Comparison of ENCODE assay signal across 12 cellular contexts in the genomic region with DNA sequence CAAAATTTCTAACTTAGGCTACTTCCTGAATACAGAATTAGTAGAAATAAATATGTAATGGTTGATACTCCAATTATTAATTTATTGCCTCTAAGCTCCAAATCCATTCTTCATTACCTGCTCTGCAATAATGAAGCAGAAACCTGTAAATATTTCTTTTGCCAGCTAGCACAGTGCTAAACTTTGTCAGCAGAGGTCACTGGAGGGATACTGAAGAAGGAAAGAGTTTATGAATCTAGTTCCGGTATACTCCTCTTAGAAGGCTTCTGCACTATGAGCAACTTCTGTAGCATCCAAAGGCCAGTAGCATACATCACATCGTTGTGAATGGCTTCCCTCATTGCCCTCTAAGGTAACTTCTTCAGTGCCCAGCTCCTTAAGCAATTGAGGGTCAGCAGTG.
DNase-seq lines count a peak whose midpoint lies in the region; ATAC-seq, FAIRE-seq and TF ChIP-seq lines count a peak whose summit lies in the region.
"Had no signal": no experiment of that assay in that cellular context is flagged by ENCODE, and none has a peak within 500 bp of the region (broad histone marks: within the 10 kb centered on the region; RNA-seq: fewer than 3 reads in every experiment).

No MANE protein-coding gene starts in this region.

- H3K79me2 ChIP-seq in DOHH2 (ENCODE audit: control insufficient read depth, low read length) (no peaks in the 10 kb centered on the region), SK-N-SH (ENCODE audit: insufficient read depth) (no peaks in the 10 kb centered on the region), HepG2 (ENCODE audit: insufficient read depth, low read length) (no peaks in the 10 kb centered on the region)

- in situ Hi-C loops in HepG2 (cut with HindIII; ENCODE audit: extremely low pct_ligation_motif_present, low pct_unique_long_range_greater_than_20kb): no loop called here

- POLR2A ChIA-PET in SK-N-SH (lab: Yijun Ruan, JAX) (no interaction called here), HepG2 (lab: Yijun Ruan, JAX) (no interaction called here)

- no peak for FAIRE-seq in HepG2 (lab: Jason Lieb, UNC)
- FAIRE-seq: G401.6 had no signal

- no peaks in the 10 kb centered on the region for H3K36me3 ChIP-seq in DOHH2 (ENCODE audit: control insufficient read depth, low read length)
- H3K36me3 ChIP-seq in SK-N-SH (replicated peaks in 1 of 2; ENCODE audit: control insufficient read depth in 1 of 2, insufficient read depth in 2 of 2, low read length in 1 of 2): no peaks in the 10 kb centered on the region
- H3K36me3 ChIP-seq in HepG2 (replicated peaks in 1 of 2; ENCODE audit: control insufficient read depth in 1 of 2, insufficient read depth in 2 of 2, low read length in 2 of 2): no peaks in the 10 kb centered on the region
- H3K36me3 ChIP-seq: upper lobe of right lung had no signal

- TF ChIP-seq CTCF in DOHH2 (IDR thresholded peaks at IDR 0.05; ENCODE audit: low read depth, low read length, poor library complexity, severe bottlenecking) (peak; percentile 26), SK-N-SH (IDR thresholded peaks at IDR 0.05) (peak; percentile 59), HepG2 (CRISPR knock-in tag; IDR thresholded peaks at IDR 0.05) (0 out of 2 replicates have a peak, but pooled peaks have one; percentile 21)

- DNase-seq in HT-29 (ENCODE audit: low spot score) (peak; percentile 47), SK-N-SH (no peak), HepG2 (ENCODE audit: low spot score) (no peak), T-helper 1 cell (no peak), GOT3 (lab: John Stamatoyannopoulos, UW) (no peak)
- DNase-seq: effector memory CD4-positive, alpha-beta T cell; right cardiac atrium; upper lobe of right lung had no signal

- ATAC-seq in HepG2 (peak; percentile 63; the same call in 2 of the 3 replicates), HG03520 (IDR thresholded peaks at IDR 0.05; ENCODE audit: unreplicated experiment) (no peak)
- ATAC-seq in activated CD4-positive, CD25-positive, alpha-beta regulatory T cell treated with anti-CD3 and anti-CD28 coated beads, Interleukin-2, amount 50 U/mL, for 24 hours: no peak
- ATAC-seq: right cardiac atrium, upper lobe of right lung had no signal

- WGBS in SK-N-SH (ENCODE audit: low lambda C conversion rate): 50% methylated on average over 2 of the region's 2 CpGs
- 0% methylated on average over 2 of the region's 2 CpGs for WGBS in HepG2 (ENCODE audit: low lambda C conversion rate)

- no TSS peak for BruUV-seq in HepG2 (replicated peaks; lab: Mats Ljungman, UMichigan)

- H4K20me1 ChIP-seq in DOHH2 (ENCODE audit: control insufficient read depth, insufficient read depth, low read depth, low read length): no peaks in the 10 kb centered on the region
- H4K20me1 ChIP-seq in SK-N-SH (ENCODE audit: insufficient read depth): no peaks in the 10 kb centered on the region
- no peaks in the 10 kb centered on the region for H4K20me1 ChIP-seq in HepG2 (ENCODE audit: insufficient read depth, low read length)

- TF ChIP-seq EP300 in SK-N-SH (IDR thresholded peaks at IDR 0.05; ENCODE audit: borderline replicate concordance in 1 of 2, low read depth in 1 of 2, low read length in 1 of 2): no peak
- no peak for TF ChIP-seq EP300 in HepG2 (IDR thresholded peaks at IDR 0.05; ENCODE audit: low read depth in 2 of 2, low read length in 2 of 2)
- TF ChIP-seq EP300 in HepG2 (CRISPR knock-in tag; IDR thresholded peaks at IDR 0.05; ENCODE audit: borderline replicate concordance): no peak

- H3K4me1 ChIP-seq in DOHH2 (ENCODE audit: control insufficient read depth, low read length): no peaks in the 10 kb centered on the region
- no peaks in the 10 kb centered on the region for H3K4me1 ChIP-seq in SK-N-SH (ENCODE audit: control insufficient read depth in 1 of 2, insufficient read depth in 2 of 2, low read depth in 1 of 2, low read length in 1 of 2)
- no peaks in the 10 kb centered on the region for H3K4me1 ChIP-seq in HepG2 (ENCODE audit: insufficient read depth, low read length)
- H3K4me1 ChIP-seq: upper lobe of right lung had no signal

- H3K27ac ChIP-seq in DOHH2 (ENCODE audit: low read depth, low read length) (no peak overlapping the region), SK-N-SH (ENCODE audit: low read depth in 2 of 2, low read length in 1 of 2) (no peak overlapping the region), HepG2 (ENCODE audit: extremely low read length, insufficient read depth, low read length) (no peak overlapping the region)
- H3K27ac ChIP-seq: upper lobe of right lung had no signal

- no peak overlapping the region for H3K9ac ChIP-seq in SK-N-SH
- no peak overlapping the region for H3K9ac ChIP-seq in HepG2 (ENCODE audit: insufficient read depth, low read depth, low read length)

- intact Hi-C loops in HepG2 (cut with micrococcal nuclease; ENCODE audit: unreplicated experiment): loop anchor here (5.0 kb wide), 1 partner anchor 149 kb away; no protein-coding TSS in a partner anchor

- CTCF ChIA-PET in SK-N-SH (lab: Yijun Ruan, JAX) (interaction anchor here (0.9 to 2.9 kb wide), 6 partner anchors 77 to 282 kb away, joined by 3 to 23 read pairs (median 4); no protein-coding TSS in a partner anchor), HepG2 (lab: Yijun Ruan, JAX; ENCODE audit: low intra/inter-chr PET ratio, low total read pairs) (no interaction called here)

- no peaks in the 10 kb centered on the region for H3K9me2 ChIP-seq in DOHH2 (replicated peaks; ENCODE audit: control insufficient read depth, low read length)
- H3K9me2 ChIP-seq in SK-N-SH: no peaks in the 10 kb centered on the region

- H3K9me3 ChIP-seq in DOHH2 (ENCODE audit: control insufficient read depth, insufficient read depth, low read length): no peaks in the 10 kb centered on the region
- peaks cover 3% of the 10 kb centered on the region; the same call in 1 of the 2 replicates for H3K9me3 ChIP-seq in SK-N-SH
- H3K9me3 ChIP-seq in HepG2 (ENCODE audit: low read length): no peaks in the 10 kb centered on the region; the same call in 1 of the 2 replicates
- H3K9me3 ChIP-seq: upper lobe of right lung had no signal

- H3K4me2 ChIP-seq in DOHH2 (ENCODE audit: low read length) (no peak overlapping the region), SK-N-SH (no peak overlapping the region), HepG2 (ENCODE audit: low read depth, low read length) (no peak overlapping the region)

- no peak for TF ChIP-seq POLR2A in HepG2 (IDR thresholded peaks at IDR 0.05; ENCODE audit: insufficient read depth in 1 of 2, low read depth in 2 of 2, low read length in 2 of 2)

- no peaks in the 10 kb centered on the region for H3F3A ChIP-seq in DOHH2 (ENCODE audit: control insufficient read depth, insufficient read depth)
- H3F3A ChIP-seq in SK-N-SH (replicated peaks; ENCODE audit: insufficient read depth): no peaks in the 10 kb centered on the region

- TF ChIP-seq RAD21 in SK-N-SH (IDR thresholded peaks at IDR 0.05; ENCODE audit: low read length) (peak; percentile 64), HepG2 (CRISPR knock-in tag; IDR thresholded peaks at IDR 0.05) (no peak)

- H3K27me3 ChIP-seq in DOHH2 (ENCODE audit: control insufficient read depth, low read length) (no peaks in the 10 kb centered on the region), SK-N-SH (ENCODE audit: insufficient read depth) (no peaks in the 10 kb centered on the region), HepG2 (ENCODE audit: control insufficient read depth in 1 of 2, insufficient read depth in 2 of 2, low read length in 2 of 2) (no peaks in the 10 kb centered on the region)
- H3K27me3 ChIP-seq: upper lobe of right lung had no signal

- H3K4me3 ChIP-seq in DOHH2 (ENCODE audit: low read length) (no peak overlapping the region), SK-N-SH (ENCODE audit: low read depth in 2 of 2, low read length in 1 of 2) (no peak overlapping the region), HepG2 (replicated peaks in 1 of 3; ENCODE audit: insufficient read depth in 1 of 3, low read depth in 2 of 3, low read length in 3 of 3) (no peak overlapping the region)
- H3K4me3 ChIP-seq: upper lobe of right lung had no signal

- H2AFZ ChIP-seq in SK-N-SH (ENCODE audit: low read depth) (no peak overlapping the region), HepG2 (ENCODE audit: low read length) (no peak overlapping the region)

TF ChIP-seq in SK-N-SH, 30 proteins besides CTCF, POLR2A, EP300 and RAD21:
- TF ChIP-seq POLR2AphosphoS5 (IDR thresholded peaks at IDR 0.05; ENCODE audit: low read depth, low read length) (no peak), SMC3 (IDR thresholded peaks at IDR 0.05; ENCODE audit: low read depth, low read length) (peak; percentile 42)

TF ChIP-seq in HepG2, 621 proteins besides CTCF, POLR2A, EP300 and RAD21:
- TF ChIP-seq, protein P1, sequence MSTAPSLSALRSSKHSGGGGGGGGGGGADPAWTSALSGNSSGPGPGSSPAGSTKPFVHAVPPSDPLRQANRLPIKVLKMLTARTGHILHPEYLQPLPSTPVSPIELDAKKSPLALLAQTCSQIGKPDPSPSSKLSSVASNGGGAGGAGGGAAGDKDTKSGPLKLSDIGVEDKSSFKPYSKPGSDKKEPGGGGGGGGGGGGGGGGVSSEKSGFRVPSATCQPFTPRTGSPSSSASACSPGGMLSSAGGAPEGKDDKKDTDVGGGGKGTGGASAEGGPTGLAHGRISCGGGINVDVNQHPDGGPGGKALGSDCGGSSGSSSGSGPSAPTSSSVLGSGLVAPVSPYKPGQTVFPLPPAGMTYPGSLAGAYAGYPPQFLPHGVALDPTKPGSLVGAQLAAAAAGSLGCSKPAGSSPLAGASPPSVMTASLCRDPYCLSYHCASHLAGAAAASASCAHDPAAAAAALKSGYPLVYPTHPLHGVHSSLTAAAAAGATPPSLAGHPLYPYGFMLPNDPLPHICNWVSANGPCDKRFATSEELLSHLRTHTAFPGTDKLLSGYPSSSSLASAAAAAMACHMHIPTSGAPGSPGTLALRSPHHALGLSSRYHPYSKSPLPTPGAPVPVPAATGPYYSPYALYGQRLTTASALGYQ (CRISPR knock-in tag; IDR thresholded peaks at IDR 0.05): no peak
- TF ChIP-seq STAG1 (CRISPR knock-in tag; IDR thresholded peaks at IDR 0.05): peak; percentile 36
TF ChIP-seq in HepG2: peak in this region for 1.
